8 cellular contexts compared by ENCODE assay signal in genomic region chr1:38476111-38476783, GRCh38.
DNase-seq lines count a peak whose midpoint lies in the region; ATAC-seq and TF ChIP-seq lines count a peak whose summit lies in the region.

No MANE protein-coding gene starts in this region.

- H3K27ac ChIP-seq in upper lobe of right lung, result peak overlapping the region; percentile 65

- peak overlapping the region; percentile 30 for H3K4me3 ChIP-seq in mononuclear cell (ENCODE audit: low read length)
- H3K4me3 ChIP-seq in upper lobe of right lung, result peak overlapping the region; percentile 37

- intact Hi-C loops in upper lobe of right lung (cut with DNase I), result no loop called here

- no peaks in the 10 kb centered on the region for H3K9me3 ChIP-seq in mononuclear cell (ENCODE audit: low read depth, low read length)
- H3K9me3 ChIP-seq in upper lobe of right lung, result no peaks in the 10 kb centered on the region

- H3K36me3 Mint-ChIP-seq in stimulated activated naive CD8-positive, alpha-beta T cell treated with anti-CD3 and anti-CD28 coated beads, Interleukin-15, Interleukin-2, amounts not matched to agents 100 ng/mL and 50 ng/mL, for 24 hours (ENCODE audit: low read depth), result peaks cover 6% of the 10 kb centered on the region
- H3K36me3 Mint-ChIP-seq in HFFc6 (ENCODE audit: low read depth), result no peaks in the 10 kb centered on the region

- H3K27me3 Mint-ChIP-seq in stimulated activated naive CD8-positive, alpha-beta T cell treated with anti-CD3 and anti-CD28 coated beads, Interleukin-15, Interleukin-2, amounts not matched to agents 100 ng/mL and 50 ng/mL, for 24 hours, result peaks cover 72% of the 10 kb centered on the region
- peaks cover 76% of the 10 kb centered on the region for H3K27me3 Mint-ChIP-seq in stimulated activated naive CD8-positive, alpha-beta T cell treated with anti-CD3 and anti-CD28 coated beads, Interleukin-15, amount 100 ng/mL, for 72 hours
- peaks cover 3% of the 10 kb centered on the region; the same call in 1 of the 2 replicates for H3K27me3 Mint-ChIP-seq in HFFc6 (ENCODE audit: insufficient read depth)

- no peaks in the 10 kb centered on the region for H3K36me3 ChIP-seq in upper lobe of right lung

- H3K27ac Mint-ChIP-seq in stimulated activated naive CD8-positive, alpha-beta T cell treated with anti-CD3 and anti-CD28 coated beads, Interleukin-15, Interleukin-2, amounts not matched to agents 100 ng/mL and 50 ng/mL, for 24 hours, result no peak overlapping the region
- H3K27ac Mint-ChIP-seq in stimulated activated naive CD8-positive, alpha-beta T cell treated with anti-CD3 and anti-CD28 coated beads, Interleukin-15, amount 100 ng/mL, for 72 hours, result no peak overlapping the region
- H3K27ac Mint-ChIP-seq in HFFc6, result no peak overlapping the region

- no peak for ATAC-seq in stimulated activated naive CD8-positive, alpha-beta T cell treated with anti-CD3 and anti-CD28 coated beads, Interleukin-15, amount 100 ng/mL, for 72 hours
- ATAC-seq in upper lobe of right lung, result peak; percentile 77
- no peak for ATAC-seq in HG02642 (IDR thresholded peaks at IDR 0.05; ENCODE audit: poor library complexity, unreplicated experiment)

- H3K4me1 ChIP-seq in mononuclear cell (ENCODE audit: insufficient read depth, low read length) (peaks cover 8% of the 10 kb centered on the region), upper lobe of right lung (peaks cover 8% of the 10 kb centered on the region)

- no peak for DNase-seq in stimulated activated naive CD8-positive, alpha-beta T cell treated with anti-CD3 and anti-CD28 coated beads, Interleukin-15, amount 100 ng/mL, for 72 hours
- DNase-seq in ecto neural progenitor cell (ENCODE audit: low spot score) (peak; percentile 74), upper lobe of right lung (peak; percentile 74), NCI-H446 treated with DMSO at 0.1 percent for 48 hours (lab: John Stamatoyannopoulos, UW) (no peak), HFFc6 (no peak)

- H3K27me3 ChIP-seq in mononuclear cell (ENCODE audit: insufficient read depth, low read length) (peaks cover 47% of the 10 kb centered on the region), upper lobe of right lung (peaks cover 8% of the 10 kb centered on the region)

- H3K4me1 Mint-ChIP-seq in stimulated activated naive CD8-positive, alpha-beta T cell treated with anti-CD3 and anti-CD28 coated beads, Interleukin-15, Interleukin-2, amounts not matched to agents 100 ng/mL and 50 ng/mL, for 24 hours (ENCODE audit: low read depth), result peaks cover 18% of the 10 kb centered on the region
- H3K4me1 Mint-ChIP-seq in stimulated activated naive CD8-positive, alpha-beta T cell treated with anti-CD3 and anti-CD28 coated beads, Interleukin-15, amount 100 ng/mL, for 72 hours, result peaks cover 21% of the 10 kb centered on the region
- no peaks in the 10 kb centered on the region for H3K4me1 Mint-ChIP-seq in HFFc6 (ENCODE audit: low read depth)

- TF ChIP-seq CTCF in upper lobe of right lung (IDR thresholded peaks at IDR 0.05), result no peak
- TF ChIP-seq CTCF in HFFc6 (IDR thresholded peaks at IDR 0.05), result no peak

- H3K9me3 Mint-ChIP-seq in stimulated activated naive CD8-positive, alpha-beta T cell treated with anti-CD3 and anti-CD28 coated beads, Interleukin-15, Interleukin-2, amounts not matched to agents 100 ng/mL and 50 ng/mL, for 24 hours, result peaks cover 14% of the 10 kb centered on the region
- H3K9me3 Mint-ChIP-seq in stimulated activated naive CD8-positive, alpha-beta T cell treated with anti-CD3 and anti-CD28 coated beads, Interleukin-15, amount 100 ng/mL, for 72 hours, result peaks cover 7 to 10% of the 10 kb centered on the region in 2 donors
- H3K9me3 Mint-ChIP-seq in HFFc6, result peaks cover 15% of the 10 kb centered on the region

- peak overlapping the region; percentile 30 for H3K4me3 Mint-ChIP-seq in stimulated activated naive CD8-positive, alpha-beta T cell treated with anti-CD3 and anti-CD28 coated beads, Interleukin-15, Interleukin-2, amounts not matched to agents 100 ng/mL and 50 ng/mL, for 24 hours
- H3K4me3 Mint-ChIP-seq in stimulated activated naive CD8-positive, alpha-beta T cell treated with anti-CD3 and anti-CD28 coated beads, Interleukin-15, amount 100 ng/mL, for 72 hours, result no peak overlapping the region
- H3K4me3 Mint-ChIP-seq in HFFc6, result no peak overlapping the region

Comparison
In these comparisons a context has a peak if more than half of its experiments do, and no peak if none do; other contexts are left out.
1. DNase-seq: peak in ecto neural progenitor cell (single experiment) and upper lobe of right lung (single experiment); none in stimulated activated naive CD8-positive, alpha-beta T cell treated with anti-CD3 and anti-CD28 coated beads, Interleukin-15, amount 100 ng/mL, for 72 hours (0 of 2), NCI-H446 treated with DMSO at 0.1 percent for 48 hours (single experiment) and HFFc6 (single experiment).